ENCODE assay signal across 19 cellular contexts in the genomic region with DNA sequence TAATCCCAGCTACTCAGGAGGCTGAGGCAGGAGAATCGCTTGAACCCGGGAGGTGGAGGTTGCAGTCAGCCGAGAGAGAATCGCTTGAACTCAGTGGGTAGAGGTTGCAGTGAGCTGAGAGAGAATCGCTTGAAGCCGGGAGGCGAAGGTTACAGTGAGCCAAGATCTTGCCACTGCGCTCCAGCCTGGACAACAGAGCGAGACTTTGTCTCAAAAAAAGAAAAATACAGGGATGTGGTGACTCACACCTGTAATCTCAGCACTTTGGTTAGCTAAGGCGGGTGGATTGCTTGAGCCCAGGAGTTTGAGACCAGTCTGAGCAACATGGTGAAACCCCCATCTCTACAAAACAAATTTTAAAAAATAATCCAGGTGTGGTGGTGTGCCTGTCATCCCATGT. TPM values are rescaled to one million over a fixed set of nuclear protein-coding genes. Genes with fewer than 3 reads are reported as not detected.
DNase-seq lines count a peak whose midpoint lies in the region; ATAC-seq and TF ChIP-seq lines count a peak whose summit lies in the region.
"Had no signal": no experiment of that assay in that cellular context is flagged by ENCODE, and none has a peak within 500 bp of the region (broad histone marks: within the 10 kb centered on the region; RNA-seq: fewer than 3 reads in every experiment).

No MANE protein-coding gene starts in this region.

- no peaks in the 10 kb centered on the region for H3K9me3 Mint-ChIP-seq in central memory CD8-positive, alpha-beta T cell
- no peaks in the 10 kb centered on the region for H3K9me3 Mint-ChIP-seq in nephron progenitor cell
- H3K9me3 Mint-ChIP-seq in activated CD8-positive, alpha-beta T cell treated with anti-CD3 and anti-CD28 coated beads, Interleukin-2, amount 10 ng/mL, durations not matched to agents 7 days and 5 days (ENCODE audit: insufficient read depth): no peaks in the 10 kb centered on the region
- H3K9me3 Mint-ChIP-seq: CD4-positive, CD25-positive, alpha-beta regulatory T cell; CD8-positive, alpha-beta memory T cell; HFFc6 had no signal

- no peak overlapping the region for H3K9ac ChIP-seq in PC-3 (ENCODE audit: low read length)
- H3K9ac ChIP-seq: BLaER1, GM23248 had no signal

- no TSS peak for BruUV-seq in PC-3 (replicated peaks; lab: Mats Ljungman, UMichigan)

- ATAC-seq in PC-3 (peak; percentile 31; the same call in 1 of the 2 replicates), left cardiac atrium (no peak), HG03342 (IDR thresholded peaks at IDR 0.05; ENCODE audit: unreplicated experiment) (no peak)
- no peak for ATAC-seq in central memory CD8-positive, alpha-beta T cell (replicated peaks; ENCODE audit: extremely low read depth, poor library complexity, severe bottlenecking)
- ATAC-seq in activated CD8-positive, alpha-beta T cell treated with anti-CD3 and anti-CD28 coated beads, Interleukin-2, amount 10 ng/mL, durations not matched to agents 7 days and 5 days: no peak

- H3K27me3 ChIP-seq in PC-3 (ENCODE audit: low read length): no peaks in the 10 kb centered on the region
- H3K27me3 ChIP-seq: BLaER1 had no signal

- H3K4me3 ChIP-seq in PC-3 (ENCODE audit: low read length): no peak overlapping the region
- H3K4me3 ChIP-seq: BLaER1, GM23248 had no signal

- peaks cover 5% of the 10 kb centered on the region for H3K36me3 ChIP-seq in PC-3 (ENCODE audit: low read depth, low read length)

- no peaks in the 10 kb centered on the region for H3K4me1 ChIP-seq in PC-3 (ENCODE audit: insufficient read depth, low read length)

- no peak overlapping the region for H3K27ac ChIP-seq in PC-3 (ENCODE audit: low read length)
- H3K27ac ChIP-seq: BLaER1, GM23248 had no signal

- no peak overlapping the region for H3K4me3 Mint-ChIP-seq in central memory CD8-positive, alpha-beta T cell
- H3K4me3 Mint-ChIP-seq in nephron progenitor cell: no peak overlapping the region
- H3K4me3 Mint-ChIP-seq in activated CD8-positive, alpha-beta T cell treated with anti-CD3 and anti-CD28 coated beads, Interleukin-2, amount 10 ng/mL, durations not matched to agents 7 days and 5 days: no peak overlapping the region
- H3K4me3 Mint-ChIP-seq: CD4-positive, CD25-positive, alpha-beta regulatory T cell; CD8-positive, alpha-beta memory T cell; HFFc6 had no signal

- peaks cover 48% of the 10 kb centered on the region for H3K4me1 Mint-ChIP-seq in central memory CD8-positive, alpha-beta T cell
- peaks cover 47% of the 10 kb centered on the region for H3K4me1 Mint-ChIP-seq in nephron progenitor cell
- peaks cover 21% of the 10 kb centered on the region for H3K4me1 Mint-ChIP-seq in activated CD8-positive, alpha-beta T cell treated with anti-CD3 and anti-CD28 coated beads, Interleukin-2, amount 10 ng/mL, durations not matched to agents 7 days and 5 days (ENCODE audit: low read depth)

- H3K9me2 ChIP-seq in PC-3 (replicated peaks; ENCODE audit: low read length): no peaks in the 10 kb centered on the region

- no peaks in the 10 kb centered on the region for H3F3A ChIP-seq in PC-3 (ENCODE audit: low read length, unreplicated experiment)

- POLR2A ChIA-PET in PC-3 (lab: Charles Lee; ENCODE audit: unreplicated experiment): no interaction called here
- POLR2A ChIA-PET in activated CD8-positive, alpha-beta T cell treated with anti-CD3 and anti-CD28 coated beads, Interleukin-2, amount 10 ng/mL, durations not matched to agents 7 days and 5 days (lab: Charles Lee): no interaction called here

- H3K36me3 Mint-ChIP-seq in central memory CD8-positive, alpha-beta T cell (ENCODE audit: insufficient read depth): peaks cover 1% of the 10 kb centered on the region
- H3K36me3 Mint-ChIP-seq in nephron progenitor cell (ENCODE audit: low read depth): peaks cover 2% of the 10 kb centered on the region
- H3K36me3 Mint-ChIP-seq in activated CD8-positive, alpha-beta T cell treated with anti-CD3 and anti-CD28 coated beads, Interleukin-2, amount 10 ng/mL, durations not matched to agents 7 days and 5 days (ENCODE audit: low read depth): peaks cover 5% of the 10 kb centered on the region

- peaks cover 98% of the 10 kb centered on the region for H3K79me2 ChIP-seq in PC-3 (ENCODE audit: low read length)

- peak overlapping the region; percentile 38 for H3K27ac Mint-ChIP-seq in central memory CD8-positive, alpha-beta T cell (ENCODE audit: low read depth)
- peak overlapping the region; percentile 45 for H3K27ac Mint-ChIP-seq in nephron progenitor cell
- no peak overlapping the region for H3K27ac Mint-ChIP-seq in activated CD8-positive, alpha-beta T cell treated with anti-CD3 and anti-CD28 coated beads, Interleukin-2, amount 10 ng/mL, durations not matched to agents 7 days and 5 days
- H3K27ac Mint-ChIP-seq: HFFc6 had no signal

- H3K4me2 ChIP-seq in PC-3 (ENCODE audit: low read length): no peak overlapping the region

- H2AFZ ChIP-seq in PC-3 (ENCODE audit: low read length): no peak overlapping the region
- H2AFZ ChIP-seq: GM23248 had no signal

- TF ChIP-seq CTCF in PC-3 (conservative IDR thresholded peaks at IDR 0.05; ENCODE audit: low read depth, low read length) (no peak), nephron progenitor cell (IDR thresholded peaks at IDR 0.05) (no peak)

- H3K27me3 Mint-ChIP-seq in central memory CD8-positive, alpha-beta T cell: no peaks in the 10 kb centered on the region
- H3K27me3 Mint-ChIP-seq in nephron progenitor cell (ENCODE audit: low read depth, poor library complexity): no peaks in the 10 kb centered on the region
- H3K27me3 Mint-ChIP-seq in activated CD8-positive, alpha-beta T cell treated with anti-CD3 and anti-CD28 coated beads, Interleukin-2, amount 10 ng/mL, durations not matched to agents 7 days and 5 days (ENCODE audit: low read depth): no peaks in the 10 kb centered on the region
- H3K27me3 Mint-ChIP-seq: CD4-positive, CD25-positive, alpha-beta regulatory T cell; CD8-positive, alpha-beta memory T cell had no signal

- peaks cover 35% of the 10 kb centered on the region for H4K20me1 ChIP-seq in PC-3 (ENCODE audit: low read length)

- intact Hi-C loops in PC-3 (cut with micrococcal nuclease) (no loop called here), left cardiac atrium (cut with DNase I) (no loop called here)

- no peaks in the 10 kb centered on the region for H3K9me3 ChIP-seq in PC-3 (ENCODE audit: low read length)
- H3K9me3 ChIP-seq: BLaER1 had no signal

- DNase-seq in Daoy (ENCODE audit: low read depth): peak; percentile 10
- DNase-seq in PC-3: no peak
- no peak for DNase-seq in central memory CD8-positive, alpha-beta T cell (ENCODE audit: low spot score in 2 of 2)
- DNase-seq in nephron progenitor cell: no peak
- no peak for DNase-seq in HK-2 (ENCODE audit: unreplicated experiment)
- no peak for DNase-seq in activated CD8-positive, alpha-beta T cell treated with anti-CD3 and anti-CD28 coated beads, Interleukin-2, amount 10 ng/mL, durations not matched to agents 7 days and 5 days
- DNase-seq in left cardiac atrium: no peak
- DNase-seq: 8988T; CD4-positive, CD25-positive, alpha-beta regulatory T cell; CD8-positive, alpha-beta memory T cell; COR-L47; DMS 273 treated with DMSO at 0.1 percent for 48 hours; DMS53; DND-41; GM23248; HCEC 1CT; HFFc6 had no signal

- CTCF ChIA-PET in PC-3 (lab: Charles Lee): no interaction called here
- CTCF ChIA-PET in activated CD8-positive, alpha-beta T cell treated with anti-CD3 and anti-CD28 coated beads, Interleukin-2, amount 10 ng/mL, durations not matched to agents 7 days and 5 days (lab: Charles Lee): no interaction called here

RNA-seq across cellular contexts. Expression of gene UBE2E1, which starts 26.8 kb away (rescaled TPM):
- 65.8 and 80.3 TPM in 2 replicates for total RNA-seq in Daoy (2014; rRNA removed; shearing (Covaris generic))
- 90.1 and 117 TPM in 2 replicates for total RNA-seq in PC-3 (2014; rRNA removed)
- 10 to 100 TPM; 54.0 to 54.9 TPM for total RNA-seq in activated CD8-positive, alpha-beta T cell treated with anti-CD3 and anti-CD28 coated beads, Interleukin-2, amount 10 ng/mL, durations not matched to agents 7 days and 5 days
- 10 to 100 TPM; 51.8 to 54.7 TPM for total RNA-seq in left cardiac atrium
